In the genomic region with DNA sequence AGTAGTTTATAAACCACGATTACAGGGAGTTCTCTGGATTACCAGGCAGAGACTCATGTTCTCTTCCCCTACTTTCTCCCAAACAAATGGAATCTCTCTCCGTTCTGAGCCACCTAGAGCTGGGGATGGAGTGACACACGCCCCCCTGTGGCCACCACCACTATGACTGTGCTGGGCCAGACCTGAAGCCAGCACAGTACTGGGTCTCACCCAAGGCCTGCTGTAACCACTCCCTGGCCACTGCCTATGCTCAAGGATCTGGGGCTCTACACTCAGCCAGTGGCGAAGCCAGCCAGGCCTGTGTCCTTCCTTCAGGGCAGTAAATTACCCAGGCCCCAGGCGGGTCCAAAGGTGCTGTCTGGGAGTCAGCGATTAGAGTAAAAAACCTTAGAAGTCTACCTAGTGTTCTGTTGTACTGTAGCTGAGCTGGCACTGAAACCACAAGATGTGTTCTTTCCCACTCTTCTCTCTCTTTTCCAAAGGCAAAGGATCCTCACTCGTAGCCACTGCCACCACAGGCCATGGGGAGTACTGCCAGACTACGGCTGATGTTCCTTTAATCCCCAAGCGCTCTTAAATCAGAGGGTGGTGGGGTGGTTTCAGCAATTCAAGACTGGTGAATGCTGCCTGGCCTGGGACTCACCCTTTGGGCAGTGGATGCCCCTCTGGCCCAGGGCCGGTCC, we compare ENCODE assay signal across 23 cellular contexts.
DNase-seq lines count a peak whose midpoint lies in the region; ATAC-seq and TF ChIP-seq lines count a peak whose summit lies in the region.
"Had no signal": no experiment of that assay in that cellular context is flagged by ENCODE, and none has a peak within 500 bp of the region (broad histone marks: within the 10 kb centered on the region; RNA-seq: fewer than 3 reads in every experiment).

No MANE protein-coding gene starts in this region.

- no peaks in the 10 kb centered on the region for H3K36me3 ChIP-seq in GM23338 (ENCODE audit: insufficient read depth)
- no peaks in the 10 kb centered on the region for H3K36me3 ChIP-seq in OCI-LY7 (ENCODE audit: insufficient read depth, low read length)
- H3K36me3 ChIP-seq: gastroesophageal sphincter, HAP-1, pancreas had no signal

- H3K4me3 ChIP-seq in GM23338 (no peak overlapping the region), OCI-LY7 (ENCODE audit: low read depth, low read length, poor library complexity, severe bottlenecking) (no peak overlapping the region)
- H3K4me3 ChIP-seq: body of pancreas, gastroesophageal sphincter, HAP-1, pancreas, PC-9, SK-N-MC had no signal

- H3K27me3 Mint-ChIP-seq in GM23338 (ENCODE audit: insufficient read depth, low read depth, poor library complexity): peaks cover 1% of the 10 kb centered on the region
- H3K27me3 Mint-ChIP-seq: activated CD4-positive, alpha-beta T cell treated with anti-CD3 and anti-CD28 coated beads, Interleukin-2, amount 10 ng/mL, durations not matched to agents 7 days and 5 days had no signal

- H3K27me3 ChIP-seq in GM23338 (ENCODE audit: insufficient read depth): no peaks in the 10 kb centered on the region
- H3K27me3 ChIP-seq: body of pancreas, gastroesophageal sphincter, pancreas had no signal

- CTCF ChIA-PET in OCI-LY7 (lab: Charles Lee; ENCODE audit: unreplicated experiment): no interaction called here

- H3K9me2 ChIP-seq in GM23338 (ENCODE audit: insufficient read depth) (no peaks in the 10 kb centered on the region), OCI-LY7 (ENCODE audit: insufficient read depth, low read length) (no peaks in the 10 kb centered on the region)

- intact Hi-C loops in OCI-LY7 (cut with micrococcal nuclease; ENCODE audit: unreplicated experiment): no loop called here

- no peak overlapping the region for H3K27ac Mint-ChIP-seq in GM23338
- H3K27ac Mint-ChIP-seq: activated CD4-positive, alpha-beta T cell treated with anti-CD3 and anti-CD28 coated beads, Interleukin-2, amount 10 ng/mL, durations not matched to agents 7 days and 5 days; activated naive CD4-positive, alpha-beta T cell treated with anti-CD3 and anti-CD28 coated beads, Interleukin-2, amount 50 U/mL, for 72 hours had no signal

- BruUV-seq in OCI-LY7 (replicated peaks; lab: Mats Ljungman, UMichigan): no TSS peak

- no peak overlapping the region for H3K4me3 Mint-ChIP-seq in GM23338
- H3K4me3 Mint-ChIP-seq: activated CD4-positive, alpha-beta T cell treated with anti-CD3 and anti-CD28 coated beads, Interleukin-2, amount 10 ng/mL, durations not matched to agents 7 days and 5 days had no signal

- H3K4me2 ChIP-seq in GM23338: no peak overlapping the region
- no peak overlapping the region for H3K4me2 ChIP-seq in OCI-LY7 (ENCODE audit: low read length)
- H3K4me2 ChIP-seq: PC-9 had no signal

- DNase-seq in GM23338 (ENCODE audit: low spot score) (peak; percentile 55), OCI-LY7 (ENCODE audit: low spot score) (no peak), iPS DF 4.7 (ENCODE audit: extremely low read depth, low spot score) (peak; percentile 7), dermis blood vessel endothelial cell (no peak), NCI-H2196 (lab: John Stamatoyannopoulos, UW; ENCODE audit: unreplicated experiment) (no peak)
- DNase-seq: activated CD4-positive, alpha-beta T cell treated with anti-CD3 and anti-CD28 coated beads, Interleukin-2, amount 10 ng/mL, durations not matched to agents 7 days and 5 days; body of pancreas; cortex of kidney; GDM1; NCI-H146; NCI-H446; PC-9; stimulated activated CD4-positive, alpha-beta T cell treated with anti-CD3 and anti-CD28 coated beads, Interleukin-4, amount 100 ng/mL, for 24 hours; substantia nigra had no signal

- ATAC-seq in GM23338 (peak; percentile 97), HG02642 (IDR thresholded peaks at IDR 0.05; ENCODE audit: poor library complexity, unreplicated experiment) (no peak)
- ATAC-seq: activated naive CD4-positive, alpha-beta T cell treated with anti-CD3 and anti-CD28 coated beads, Interleukin-2, amount 50 U/mL, for 72 hours; body of pancreas; gastroesophageal sphincter; pancreas had no signal

- no peak overlapping the region for H2AFZ ChIP-seq in GM23338
- no peak overlapping the region for H2AFZ ChIP-seq in OCI-LY7 (ENCODE audit: low read length)
- H2AFZ ChIP-seq: PC-9 had no signal

- no peaks in the 10 kb centered on the region for H3K4me1 ChIP-seq in GM23338 (ENCODE audit: insufficient read depth)
- no peaks in the 10 kb centered on the region for H3K4me1 ChIP-seq in OCI-LY7 (ENCODE audit: insufficient read depth, low read length, poor library complexity, severe bottlenecking)
- H3K4me1 ChIP-seq: body of pancreas, Caco-2, gastroesophageal sphincter, HAP-1, pancreas had no signal

- H3K27ac ChIP-seq in C4-2B: no peak overlapping the region
- no peak overlapping the region for H3K27ac ChIP-seq in GM23338 (ENCODE audit: low read depth)
- no peak overlapping the region for H3K27ac ChIP-seq in OCI-LY7 (ENCODE audit: low read depth, low read length, poor library complexity, severe bottlenecking)
- H3K27ac ChIP-seq: body of pancreas, epithelial cell of prostate, gastroesophageal sphincter, pancreas, PC-9, SK-N-MC had no signal

- H3F3A ChIP-seq in GM23338 (replicated peaks; ENCODE audit: low read depth): no peaks in the 10 kb centered on the region

- POLR2A ChIA-PET in OCI-LY7 (lab: Charles Lee): no interaction called here

- H3K79me2 ChIP-seq in GM23338 (replicated peaks; ENCODE audit: insufficient read depth) (no peaks in the 10 kb centered on the region), OCI-LY7 (ENCODE audit: insufficient read depth, low read depth, low read length) (no peaks in the 10 kb centered on the region)

- peak; percentile 29 for TF ChIP-seq CTCF in C4-2B (conservative IDR thresholded peaks at IDR 0.05)
- peak; percentile 49 to 70 for TF ChIP-seq CTCF in GM23338 (conservative IDR thresholded peaks at IDR 0.05; ENCODE audit: low read depth in 2 of 2)
- TF ChIP-seq CTCF in OCI-LY7 (conservative IDR thresholded peaks at IDR 0.05; ENCODE audit: low read length): 0 out of 2 replicates have a peak, but pooled peaks have one; percentile 20

- H3K36me3 Mint-ChIP-seq in GM23338 (ENCODE audit: low read depth): no peaks in the 10 kb centered on the region

- no peaks in the 10 kb centered on the region for H3K9me3 ChIP-seq in OCI-LY7 (ENCODE audit: low read length)
- H3K9me3 ChIP-seq: body of pancreas, Caco-2, gastroesophageal sphincter, HAP-1, pancreas had no signal

- H3K9me3 Mint-ChIP-seq in GM23338: no peaks in the 10 kb centered on the region
- H3K9me3 Mint-ChIP-seq: activated CD4-positive, alpha-beta T cell treated with anti-CD3 and anti-CD28 coated beads, Interleukin-2, amount 10 ng/mL, durations not matched to agents 7 days and 5 days had no signal

- H4K20me1 ChIP-seq in GM23338 (replicated peaks; ENCODE audit: insufficient read depth) (no peaks in the 10 kb centered on the region), OCI-LY7 (ENCODE audit: insufficient read depth, low read length) (no peaks in the 10 kb centered on the region)

- peaks cover 2% of the 10 kb centered on the region; the same call in 2 of the 3 replicates for H3K4me1 Mint-ChIP-seq in GM23338
- H3K4me1 Mint-ChIP-seq: activated CD4-positive, alpha-beta T cell treated with anti-CD3 and anti-CD28 coated beads, Interleukin-2, amount 10 ng/mL, durations not matched to agents 7 days and 5 days had no signal

TF ChIP-seq in GM23338, 12 proteins besides CTCF, POLR2A, EP300 and RAD21:
- TF ChIP-seq, protein P1, sequence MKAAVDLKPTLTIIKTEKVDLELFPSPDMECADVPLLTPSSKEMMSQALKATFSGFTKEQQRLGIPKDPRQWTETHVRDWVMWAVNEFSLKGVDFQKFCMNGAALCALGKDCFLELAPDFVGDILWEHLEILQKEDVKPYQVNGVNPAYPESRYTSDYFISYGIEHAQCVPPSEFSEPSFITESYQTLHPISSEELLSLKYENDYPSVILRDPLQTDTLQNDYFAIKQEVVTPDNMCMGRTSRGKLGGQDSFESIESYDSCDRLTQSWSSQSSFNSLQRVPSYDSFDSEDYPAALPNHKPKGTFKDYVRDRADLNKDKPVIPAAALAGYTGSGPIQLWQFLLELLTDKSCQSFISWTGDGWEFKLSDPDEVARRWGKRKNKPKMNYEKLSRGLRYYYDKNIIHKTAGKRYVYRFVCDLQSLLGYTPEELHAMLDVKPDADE (IDR thresholded peaks at IDR 0.05): no peak
- TF ChIP-seq EZH2 (IDR thresholded peaks at IDR 0.05; ENCODE audit: low read depth, unreplicated experiment) (no peak), STAT1 (IDR thresholded peaks at IDR 0.05; ENCODE audit: unreplicated experiment) (no peak)
- TF ChIP-seq, protein P2, sequence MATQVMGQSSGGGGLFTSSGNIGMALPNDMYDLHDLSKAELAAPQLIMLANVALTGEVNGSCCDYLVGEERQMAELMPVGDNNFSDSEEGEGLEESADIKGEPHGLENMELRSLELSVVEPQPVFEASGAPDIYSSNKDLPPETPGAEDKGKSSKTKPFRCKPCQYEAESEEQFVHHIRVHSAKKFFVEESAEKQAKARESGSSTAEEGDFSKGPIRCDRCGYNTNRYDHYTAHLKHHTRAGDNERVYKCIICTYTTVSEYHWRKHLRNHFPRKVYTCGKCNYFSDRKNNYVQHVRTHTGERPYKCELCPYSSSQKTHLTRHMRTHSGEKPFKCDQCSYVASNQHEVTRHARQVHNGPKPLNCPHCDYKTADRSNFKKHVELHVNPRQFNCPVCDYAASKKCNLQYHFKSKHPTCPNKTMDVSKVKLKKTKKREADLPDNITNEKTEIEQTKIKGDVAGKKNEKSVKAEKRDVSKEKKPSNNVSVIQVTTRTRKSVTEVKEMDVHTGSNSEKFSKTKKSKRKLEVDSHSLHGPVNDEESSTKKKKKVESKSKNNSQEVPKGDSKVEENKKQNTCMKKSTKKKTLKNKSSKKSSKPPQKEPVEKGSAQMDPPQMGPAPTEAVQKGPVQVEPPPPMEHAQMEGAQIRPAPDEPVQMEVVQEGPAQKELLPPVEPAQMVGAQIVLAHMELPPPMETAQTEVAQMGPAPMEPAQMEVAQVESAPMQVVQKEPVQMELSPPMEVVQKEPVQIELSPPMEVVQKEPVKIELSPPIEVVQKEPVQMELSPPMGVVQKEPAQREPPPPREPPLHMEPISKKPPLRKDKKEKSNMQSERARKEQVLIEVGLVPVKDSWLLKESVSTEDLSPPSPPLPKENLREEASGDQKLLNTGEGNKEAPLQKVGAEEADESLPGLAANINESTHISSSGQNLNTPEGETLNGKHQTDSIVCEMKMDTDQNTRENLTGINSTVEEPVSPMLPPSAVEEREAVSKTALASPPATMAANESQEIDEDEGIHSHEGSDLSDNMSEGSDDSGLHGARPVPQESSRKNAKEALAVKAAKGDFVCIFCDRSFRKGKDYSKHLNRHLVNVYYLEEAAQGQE (IDR thresholded peaks at IDR 0.05; ENCODE audit: unreplicated experiment): no peak
TF ChIP-seq in GM23338: peak in this region for 0.

Comparison
In these comparisons a context has a peak if more than half of its experiments do, and no peak if none do; other contexts are left out.
1. DNase-seq: peak in GM23338 (single experiment) and iPS DF 4.7 (single experiment); none in OCI-LY7 (single experiment), dermis blood vessel endothelial cell (single experiment) and NCI-H2196 (single experiment).
2. Peak in every context shown above with its lines, with median percentiles within 50 percentile points of each other: CTCF ChIP-seq.